In genomic region chr11:125942276-125942611, GRCh38 we compare ENCODE assay signal across 1 cellular context.
TF ChIP-seq lines count a peak whose summit lies in the region.

No MANE protein-coding gene starts in this region.

TF ChIP-seq in HepG2, 621 proteins besides CTCF, POLR2A, EP300 and RAD21 (continued from another document):
- TF ChIP-seq ZBTB44 (CRISPR knock-in tag; IDR thresholded peaks at IDR 0.05) (no peak), ELF4 (CRISPR knock-in tag; IDR thresholded peaks at IDR 0.05; ENCODE audit: borderline replicate concordance) (no peak), FOXO4 (CRISPR knock-in tag; conservative IDR thresholded peaks at IDR 0.05) (no peak), NAIF1 (CRISPR knock-in tag; IDR thresholded peaks at IDR 0.05; ENCODE audit: borderline replicate concordance) (no peak), DRAP1 (CRISPR knock-in tag; IDR thresholded peaks at IDR 0.05) (0 out of 2 replicates have a peak, but pooled peaks have one; percentile 6), ZBTB49 (CRISPR knock-in tag; IDR thresholded peaks at IDR 0.05; ENCODE audit: borderline replicate concordance) (no peak), ZNF441 (CRISPR knock-in tag; IDR thresholded peaks at IDR 0.05; ENCODE audit: borderline replicate concordance) (no peak), KLF16 (CRISPR knock-in tag; IDR thresholded peaks at IDR 0.05) (peak in 1 of 2 experiments; percentile 52; a peak in 1 of 4 replicates), TMF1 (CRISPR knock-in tag; IDR thresholded peaks at IDR 0.05; ENCODE audit: low read depth) (no peak), ZNF124 (CRISPR knock-in tag; IDR thresholded peaks at IDR 0.05) (0 out of 2 replicates have a peak, but pooled peaks have one; percentile 38), ZBTB25 (CRISPR knock-in tag; IDR thresholded peaks at IDR 0.05) (no peak), ZNF839 (CRISPR knock-in tag; IDR thresholded peaks at IDR 0.05; ENCODE audit: borderline replicate concordance) (no peak), ZNF451 (CRISPR knock-in tag; IDR thresholded peaks at IDR 0.05) (no peak), CREB1 (IDR thresholded peaks at IDR 0.05) (no peak), CREB1 (CRISPR knock-in tag; IDR thresholded peaks at IDR 0.05) (no peak), RNF219 (CRISPR knock-in tag; IDR thresholded peaks at IDR 0.05) (no peak), ZSCAN29 (CRISPR knock-in tag; conservative IDR thresholded peaks at IDR 0.05) (no peak), GMEB2 (CRISPR knock-in tag; IDR thresholded peaks at IDR 0.05; ENCODE audit: low read depth) (no peak), PRMT3 (CRISPR knock-in tag; IDR thresholded peaks at IDR 0.05; ENCODE audit: borderline replicate concordance, low read depth) (no peak), ZNF639 (CRISPR knock-in tag; conservative IDR thresholded peaks at IDR 0.05) (no peak), ZNF883 (CRISPR knock-in tag; IDR thresholded peaks at IDR 0.05; ENCODE audit: not compliant biosample characterization) (no peak), ZNF382 (CRISPR knock-in tag; IDR thresholded peaks at IDR 0.05; ENCODE audit: borderline replicate concordance) (no peak), RFXANK (CRISPR knock-in tag; IDR thresholded peaks at IDR 0.05) (no peak), SOX13 (IDR thresholded peaks at IDR 0.05) (no peak), SOX13 (CRISPR knock-in tag; conservative IDR thresholded peaks at IDR 0.05 in 1 of 2, IDR thresholded peaks at IDR 0.05 in 1 of 2) (0 out of 4 replicates have a peak, but pooled peaks of 1 of the 2 experiments have one; percentile 0), ZGPAT (CRISPR knock-in tag; IDR thresholded peaks at IDR 0.05) (no peak), SRSF4 (IDR thresholded peaks at IDR 0.05; ENCODE audit: low read depth, low read length, poor library complexity, severe bottlenecking) (no peak), ZNF234 (CRISPR knock-in tag; conservative IDR thresholded peaks at IDR 0.05) (no peak), NFRKB (IDR thresholded peaks at IDR 0.05) (no peak), ZNF317 (CRISPR knock-in tag; IDR thresholded peaks at IDR 0.05) (no peak)
TF ChIP-seq in HepG2: peak in this region for 14.
